Comparison of ENCODE assay signal across 1 cellular context in the genomic region with DNA sequence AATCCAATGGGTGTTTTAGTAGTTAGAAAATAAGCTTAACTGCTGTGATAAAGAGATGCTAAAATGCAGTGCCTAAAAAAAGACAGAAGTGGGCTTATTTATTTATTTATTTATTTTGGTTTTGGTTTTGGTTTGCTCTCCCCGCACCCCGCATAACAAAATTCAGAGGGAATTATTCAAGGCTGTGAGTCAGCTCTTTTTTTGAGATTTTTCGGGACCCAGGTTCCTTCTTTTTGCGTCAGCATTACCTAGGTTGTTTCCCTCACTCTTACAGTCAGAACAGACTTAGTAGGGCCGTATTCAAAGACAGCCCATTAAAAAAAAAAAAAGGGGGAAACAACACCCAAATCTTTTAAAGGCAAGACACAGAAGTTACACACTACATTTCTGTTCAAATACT.
TF ChIP-seq lines count a peak whose summit lies in the region.

No MANE protein-coding gene starts in this region.

TF ChIP-seq in GM23338, 12 proteins besides CTCF, POLR2A, EP300 and RAD21 (continued from another document):
- TF ChIP-seq, protein P1, sequence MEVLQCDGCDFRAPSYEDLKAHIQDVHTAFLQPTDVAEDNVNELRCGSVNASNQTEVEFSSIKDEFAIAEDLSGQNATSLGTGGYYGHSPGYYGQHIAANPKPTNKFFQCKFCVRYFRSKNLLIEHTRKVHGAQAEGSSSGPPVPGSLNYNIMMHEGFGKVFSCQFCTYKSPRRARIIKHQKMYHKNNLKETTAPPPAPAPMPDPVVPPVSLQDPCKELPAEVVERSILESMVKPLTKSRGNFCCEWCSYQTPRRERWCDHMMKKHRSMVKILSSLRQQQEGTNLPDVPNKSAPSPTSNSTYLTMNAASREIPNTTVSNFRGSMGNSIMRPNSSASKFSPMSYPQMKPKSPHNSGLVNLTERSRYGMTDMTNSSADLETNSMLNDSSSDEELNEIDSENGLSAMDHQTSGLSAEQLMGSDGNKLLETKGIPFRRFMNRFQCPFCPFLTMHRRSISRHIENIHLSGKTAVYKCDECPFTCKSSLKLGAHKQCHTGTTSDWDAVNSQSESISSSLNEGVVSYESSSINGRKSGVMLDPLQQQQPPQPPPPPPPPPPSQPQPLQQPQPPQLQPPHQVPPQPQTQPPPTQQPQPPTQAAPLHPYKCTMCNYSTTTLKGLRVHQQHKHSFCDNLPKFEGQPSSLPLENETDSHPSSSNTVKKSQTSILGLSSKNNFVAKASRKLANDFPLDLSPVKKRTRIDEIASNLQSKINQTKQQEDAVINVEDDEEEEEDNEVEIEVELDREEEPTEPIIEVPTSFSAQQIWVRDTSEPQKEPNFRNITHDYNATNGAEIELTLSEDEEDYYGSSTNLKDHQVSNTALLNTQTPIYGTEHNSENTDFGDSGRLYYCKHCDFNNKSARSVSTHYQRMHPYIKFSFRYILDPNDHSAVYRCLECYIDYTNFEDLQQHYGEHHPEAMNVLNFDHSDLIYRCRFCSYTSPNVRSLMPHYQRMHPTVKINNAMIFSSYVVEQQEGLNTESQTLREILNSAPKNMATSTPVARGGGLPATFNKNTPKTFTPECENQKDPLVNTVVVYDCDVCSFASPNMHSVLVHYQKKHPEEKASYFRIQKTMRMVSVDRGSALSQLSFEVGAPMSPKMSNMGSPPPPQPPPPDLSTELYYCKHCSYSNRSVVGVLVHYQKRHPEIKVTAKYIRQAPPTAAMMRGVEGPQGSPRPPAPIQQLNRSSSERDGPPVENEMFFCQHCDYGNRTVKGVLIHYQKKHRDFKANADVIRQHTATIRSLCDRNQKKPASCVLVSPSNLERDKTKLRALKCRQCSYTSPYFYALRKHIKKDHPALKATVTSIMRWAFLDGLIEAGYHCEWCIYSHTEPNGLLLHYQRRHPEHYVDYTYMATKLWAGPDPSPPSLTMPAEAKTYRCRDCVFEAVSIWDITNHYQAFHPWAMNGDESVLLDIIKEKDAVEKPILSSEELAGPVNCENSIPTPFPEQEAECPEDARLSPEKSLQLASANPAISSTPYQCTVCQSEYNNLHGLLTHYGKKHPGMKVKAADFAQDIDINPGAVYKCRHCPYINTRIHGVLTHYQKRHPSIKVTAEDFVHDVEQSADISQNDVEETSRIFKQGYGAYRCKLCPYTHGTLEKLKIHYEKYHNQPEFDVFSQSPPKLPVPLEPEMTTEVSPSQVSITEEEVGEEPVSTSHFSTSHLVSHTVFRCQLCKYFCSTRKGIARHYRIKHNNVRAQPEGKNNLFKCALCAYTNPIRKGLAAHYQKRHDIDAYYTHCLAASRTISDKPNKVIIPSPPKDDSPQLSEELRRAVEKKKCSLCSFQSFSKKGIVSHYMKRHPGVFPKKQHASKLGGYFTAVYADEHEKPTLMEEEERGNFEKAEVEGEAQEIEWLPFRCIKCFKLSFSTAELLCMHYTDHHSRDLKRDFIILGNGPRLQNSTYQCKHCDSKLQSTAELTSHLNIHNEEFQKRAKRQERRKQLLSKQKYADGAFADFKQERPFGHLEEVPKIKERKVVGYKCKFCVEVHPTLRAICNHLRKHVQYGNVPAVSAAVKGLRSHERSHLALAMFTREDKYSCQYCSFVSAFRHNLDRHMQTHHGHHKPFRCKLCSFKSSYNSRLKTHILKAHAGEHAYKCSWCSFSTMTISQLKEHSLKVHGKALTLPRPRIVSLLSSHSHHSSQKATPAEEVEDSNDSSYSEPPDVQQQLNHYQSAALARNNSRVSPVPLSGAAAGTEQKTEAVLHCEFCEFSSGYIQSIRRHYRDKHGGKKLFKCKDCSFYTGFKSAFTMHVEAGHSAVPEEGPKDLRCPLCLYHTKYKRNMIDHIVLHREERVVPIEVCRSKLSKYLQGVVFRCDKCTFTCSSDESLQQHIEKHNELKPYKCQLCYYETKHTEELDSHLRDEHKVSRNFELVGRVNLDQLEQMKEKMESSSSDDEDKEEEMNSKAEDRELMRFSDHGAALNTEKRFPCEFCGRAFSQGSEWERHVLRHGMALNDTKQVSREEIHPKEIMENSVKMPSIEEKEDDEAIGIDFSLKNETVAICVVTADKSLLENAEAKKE (CRISPR knock-in tag; IDR thresholded peaks at IDR 0.05), result no peak
- TF ChIP-seq NANOG (IDR thresholded peaks at IDR 0.05; ENCODE audit: borderline replicate concordance) (no peak), EZH2phosphoT487 (IDR thresholded peaks at IDR 0.05; ENCODE audit: unreplicated experiment) (no peak)
